ENCODE assay signal across 9 cellular contexts in the genomic region with DNA sequence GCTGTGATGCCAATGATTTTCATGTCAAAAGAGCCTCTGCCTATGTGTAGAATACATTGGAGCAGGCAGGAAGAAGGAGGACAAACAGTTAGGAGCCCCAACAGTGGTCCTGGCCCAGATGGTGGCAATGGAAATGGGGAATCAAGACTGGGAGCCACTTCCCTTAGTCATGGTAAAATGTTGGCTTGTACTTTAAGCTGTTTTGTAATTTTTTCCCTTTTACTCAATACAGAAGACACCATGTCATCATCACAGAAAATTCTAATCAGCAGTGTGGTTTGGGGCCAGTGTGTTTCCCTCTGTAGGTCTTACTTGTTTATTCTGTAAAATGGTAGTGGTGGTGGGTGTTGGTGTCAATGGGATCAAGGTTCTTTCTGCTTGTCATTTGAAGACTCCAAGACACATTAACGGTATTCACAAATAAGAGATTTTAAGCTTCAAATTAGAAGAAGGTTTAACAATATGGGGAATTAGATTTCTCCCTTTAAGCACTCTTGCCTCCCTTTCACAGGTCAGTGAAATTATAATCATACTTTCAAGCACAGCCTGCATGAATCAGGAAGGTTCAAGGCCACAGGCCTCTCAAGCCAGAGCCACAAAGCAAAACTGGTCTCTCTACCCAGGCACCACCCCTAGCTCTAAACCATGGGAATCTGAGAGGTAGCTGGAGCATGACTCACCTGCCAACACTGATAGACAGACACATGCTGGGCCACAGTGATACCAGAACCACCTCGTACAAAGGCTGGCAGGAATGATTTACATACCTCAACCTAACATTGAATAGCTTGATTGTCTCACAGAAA. TPM values are rescaled to one million over a fixed set of nuclear protein-coding genes. Genes with fewer than 3 reads are reported as not detected.
DNase-seq lines count a peak whose midpoint lies in the region; ATAC-seq lines count a peak whose summit lies in the region.
"Had no signal": no experiment of that assay in that cellular context is flagged by ENCODE, and none has a peak within 500 bp of the region (broad histone marks: within the 10 kb centered on the region; RNA-seq: fewer than 3 reads in every experiment).

No MANE protein-coding gene starts in this region.

- DNase-seq in activated CD8-positive, alpha-beta memory T cell treated with anti-CD3 and anti-CD28 coated beads, Interleukin-2, amount 50 U/mL, for 48 hours: peak; percentile 66
- DNase-seq in activated CD8-positive, alpha-beta memory T cell treated with anti-CD3 and anti-CD28 coated beads for 24 hours: no peak
- DNase-seq in activated naive CD4-positive, alpha-beta T cell treated with anti-CD3 and anti-CD28 coated beads, Interleukin-2, amount 50 U/mL, for 72 hours (ENCODE audit: low spot score in 2 of 2): peak; percentile 58 to 69
- no peak for DNase-seq in natural killer cell treated with Interleukin-12 subunit alpha and Interleukin-12 subunit beta and Interleukin-15 and Interleukin-18, amount 100 ng/mL, for 72 hours (ENCODE audit: low spot score)
- no peak for DNase-seq in NCI-H82 treated with DMSO at 0.1 percent for 48 hours (lab: John Stamatoyannopoulos, UW; ENCODE audit: unreplicated experiment)
- DNase-seq in immature natural killer cell: no peak
- no peak for DNase-seq in Kasumi-1 (lab: John Stamatoyannopoulos, UW)

- no peaks in the 10 kb centered on the region for H3K27me3 Mint-ChIP-seq in natural killer cell treated with Interleukin-12 subunit alpha and Interleukin-12 subunit beta and Interleukin-15 and Interleukin-18, amount 100 ng/mL, for 72 hours
- peaks cover 0 to 3% (median 2%) of the 10 kb centered on the region in 3 donors for H3K27me3 Mint-ChIP-seq in immature natural killer cell (ENCODE audit: low read depth in 3 of 3)
- H3K27me3 Mint-ChIP-seq: memory B cell had no signal

- H3K9me3 Mint-ChIP-seq in activated naive CD4-positive, alpha-beta T cell treated with anti-CD3 and anti-CD28 coated beads, Interleukin-2, amount 50 U/mL, for 72 hours: no peaks in the 10 kb centered on the region
- no peaks in the 10 kb centered on the region for H3K9me3 Mint-ChIP-seq in natural killer cell treated with Interleukin-12 subunit alpha and Interleukin-12 subunit beta and Interleukin-15 and Interleukin-18, amount 100 ng/mL, for 72 hours
- no peaks in the 10 kb centered on the region for H3K9me3 Mint-ChIP-seq in immature natural killer cell
- H3K9me3 Mint-ChIP-seq: memory B cell had no signal

- peak overlapping the region; percentile 93 to 99 for H3K27ac Mint-ChIP-seq in activated naive CD4-positive, alpha-beta T cell treated with anti-CD3 and anti-CD28 coated beads, Interleukin-2, amount 50 U/mL, for 72 hours
- H3K27ac Mint-ChIP-seq in natural killer cell treated with Interleukin-12 subunit alpha and Interleukin-12 subunit beta and Interleukin-15 and Interleukin-18, amount 100 ng/mL, for 72 hours: peak overlapping the region; percentile 71 to 90
- peak overlapping the region in 1 of 6 donors; percentile 35 for H3K27ac Mint-ChIP-seq in immature natural killer cell

- peaks cover 49 to 54% of the 10 kb centered on the region in 2 donors for H3K4me1 Mint-ChIP-seq in natural killer cell treated with Interleukin-12 subunit alpha and Interleukin-12 subunit beta and Interleukin-15 and Interleukin-18, amount 100 ng/mL, for 72 hours (ENCODE audit: low read depth in 2 of 2)
- H3K4me1 Mint-ChIP-seq in immature natural killer cell: peaks cover 4 to 24% of the 10 kb centered on the region in 2 donors

- H3K36me3 Mint-ChIP-seq in activated naive CD4-positive, alpha-beta T cell treated with anti-CD3 and anti-CD28 coated beads, Interleukin-2, amount 50 U/mL, for 72 hours: peaks cover 10 to 41% of the 10 kb centered on the region in 2 donors
- peaks cover 13% of the 10 kb centered on the region for H3K36me3 Mint-ChIP-seq in natural killer cell treated with Interleukin-12 subunit alpha and Interleukin-12 subunit beta and Interleukin-15 and Interleukin-18, amount 100 ng/mL, for 72 hours
- H3K36me3 Mint-ChIP-seq in immature natural killer cell: peaks cover 7 to 10% (median 9%) of the 10 kb centered on the region in 3 donors

- peak; percentile 35 for ATAC-seq in HG03558 (IDR thresholded peaks at IDR 0.05; ENCODE audit: extremely low read depth, unreplicated experiment)
- peak; percentile 78 to 82 for ATAC-seq in activated naive CD4-positive, alpha-beta T cell treated with anti-CD3 and anti-CD28 coated beads, Interleukin-2, amount 50 U/mL, for 72 hours
- peak; percentile 69 to 75 for ATAC-seq in natural killer cell treated with Interleukin-12 subunit alpha and Interleukin-12 subunit beta and Interleukin-15 and Interleukin-18, amount 100 ng/mL, for 72 hours

- H3K4me3 Mint-ChIP-seq in natural killer cell treated with Interleukin-12 subunit alpha and Interleukin-12 subunit beta and Interleukin-15 and Interleukin-18, amount 100 ng/mL, for 72 hours: peak overlapping the region; percentile 46
- no peak overlapping the region for H3K4me3 Mint-ChIP-seq in immature natural killer cell

RNA-seq across cellular contexts. Expression of gene SIAH2, which starts 24.9 kb away (rescaled TPM):
- 10 to 100 TPM; 68.3 to 74.7 TPM for total RNA-seq in activated naive CD4-positive, alpha-beta T cell treated with anti-CD3 and anti-CD28 coated beads, Interleukin-2, amount 50 U/mL, for 72 hours
- 10 to 100 TPM; 34.9 to 41.4 TPM for total RNA-seq in natural killer cell treated with Interleukin-12 subunit alpha and Interleukin-12 subunit beta and Interleukin-15 and Interleukin-18, amount 100 ng/mL, for 72 hours
- polyA plus RNA-seq in immature natural killer cell: 10 to 100 TPM; 22.7 to 29.1 (median 25.5) TPM

RNA-seq across cellular contexts. Expression of gene ERICH6, which starts 34.4 kb away (rescaled TPM):
- not detected for total RNA-seq in activated naive CD4-positive, alpha-beta T cell treated with anti-CD3 and anti-CD28 coated beads, Interleukin-2, amount 50 U/mL, for 72 hours
- under 1 TPM in 1 of 2 donors, not detected in 1; 0.33 TPM for total RNA-seq in natural killer cell treated with Interleukin-12 subunit alpha and Interleukin-12 subunit beta and Interleukin-15 and Interleukin-18, amount 100 ng/mL, for 72 hours
- polyA plus RNA-seq in immature natural killer cell: under 1 TPM in 1 of 3 donors, not detected in 2; 0.94 TPM

Comparison
In these comparisons a context has a peak if more than half of its experiments do, and no peak if none do; other contexts are left out.
1. DNase-seq: peak in activated CD8-positive, alpha-beta memory T cell treated with anti-CD3 and anti-CD28 coated beads, Interleukin-2, amount 50 U/mL, for 48 hours (single experiment) and activated naive CD4-positive, alpha-beta T cell treated with anti-CD3 and anti-CD28 coated beads, Interleukin-2, amount 50 U/mL, for 72 hours (2 of 2); none in activated CD8-positive, alpha-beta memory T cell treated with anti-CD3 and anti-CD28 coated beads for 24 hours (single experiment), natural killer cell treated with Interleukin-12 subunit alpha and Interleukin-12 subunit beta and Interleukin-15 and Interleukin-18, amount 100 ng/mL, for 72 hours (single experiment), NCI-H82 treated with DMSO at 0.1 percent for 48 hours (single experiment), immature natural killer cell (0 of 3) and Kasumi-1 (0 of 2).
2. Peak in every context shown above with its lines, with median percentiles within 50 percentile points of each other: ATAC-seq.